In genomic region chr20:63471002-63471718, GRCh38 we compare ENCODE assay signal across 20 cellular contexts. TPM values are rescaled to one million over a fixed set of nuclear protein-coding genes. Genes with fewer than 3 reads are reported as not detected.
DNase-seq lines count a peak whose midpoint lies in the region; ATAC-seq, FAIRE-seq and TF ChIP-seq lines count a peak whose summit lies in the region.
"Had no signal": no experiment of that assay in that cellular context is flagged by ENCODE, and none has a peak within 500 bp of the region (broad histone marks: within the 10 kb centered on the region; RNA-seq: fewer than 3 reads in every experiment).

No MANE protein-coding gene starts in this region.

- H3K9me3 ChIP-seq in A549: no peaks in the 10 kb centered on the region
- no peaks in the 10 kb centered on the region for H3K9me3 ChIP-seq in HepG2 (ENCODE audit: low read length)

- peak overlapping the region; percentile 80 to 91 (median 87) for H3K4me3 Mint-ChIP-seq in brain
- H3K4me3 Mint-ChIP-seq in activated CD4-positive, alpha-beta T cell treated with anti-CD3 and anti-CD28 coated beads, Interleukin-2, amount 10 ng/mL, durations not matched to agents 24 days and 14 days: no peak overlapping the region
- H3K4me3 Mint-ChIP-seq: activated CD8-positive, alpha-beta T cell treated with anti-CD3 and anti-CD28 coated beads, Interleukin-2, amount 10 ng/mL, durations not matched to agents 7 days and 5 days; activated T-helper 17 cell treated with anti-CD3 and anti-CD28 coated beads, Interleukin-2, amount 50 U/mL, for 72 hours; stimulated activated effector memory CD8-positive, alpha-beta T cell treated with anti-CD3 and anti-CD28 coated beads, Interleukin-12 subunit alpha, Interleukin-12 subunit beta, amount 100 ng/mL, for 72 hours had no signal

- H3K27ac ChIP-seq in A549: no peak overlapping the region; a peak in 1 of 6 replicates
- no peak overlapping the region for H3K27ac ChIP-seq in HepG2 (ENCODE audit: extremely low read length, insufficient read depth, low read length)
- H3K27ac ChIP-seq: epithelial cell of prostate, parathyroid adenoma had no signal

- TF ChIP-seq POLR2A in A549 (IDR thresholded peaks at IDR 0.05; ENCODE audit: low read length) (no peak), HepG2 (IDR thresholded peaks at IDR 0.05; ENCODE audit: insufficient read depth in 1 of 2, low read depth in 2 of 2, low read length in 2 of 2) (no peak)

- H3K27me3 ChIP-seq in HepG2 (ENCODE audit: control insufficient read depth in 1 of 2, insufficient read depth in 2 of 2, low read length in 2 of 2): peaks cover 47 to 90% of the 10 kb centered on the region in 2 experiments

- no peak for FAIRE-seq in A549 (lab: Jason Lieb, UNC)
- no peak for FAIRE-seq in HepG2 (lab: Jason Lieb, UNC)
- FAIRE-seq: HTR-8/SVneo, small intestine had no signal

- H2AFZ ChIP-seq in HepG2 (ENCODE audit: low read length): no peak overlapping the region
- H2AFZ ChIP-seq: parathyroid adenoma had no signal

- POLR2A ChIA-PET in A549 (lab: Yijun Ruan, JAX): interaction anchor here (0.9 kb wide), 1 partner anchor 49 kb away, joined by 4 read pairs; the partner anchor contains the start of gene PPDPF
- POLR2A ChIA-PET in HepG2 (lab: Yijun Ruan, JAX): no interaction called here

- no peaks in the 10 kb centered on the region for H3K36me3 Mint-ChIP-seq in brain
- H3K36me3 Mint-ChIP-seq in activated CD4-positive, alpha-beta T cell treated with anti-CD3 and anti-CD28 coated beads, Interleukin-2, amount 10 ng/mL, durations not matched to agents 24 days and 14 days (ENCODE audit: low read depth): no peaks in the 10 kb centered on the region
- H3K36me3 Mint-ChIP-seq: stimulated activated effector memory CD8-positive, alpha-beta T cell treated with anti-CD3 and anti-CD28 coated beads, Interleukin-12 subunit alpha, Interleukin-12 subunit beta, amount 100 ng/mL, for 72 hours had no signal

- TF ChIP-seq EP300 in A549 (IDR thresholded peaks at IDR 0.05): no peak
- TF ChIP-seq EP300 in HepG2 (IDR thresholded peaks at IDR 0.05; ENCODE audit: low read depth in 2 of 2, low read length in 2 of 2): no peak
- TF ChIP-seq EP300 in HepG2 (CRISPR knock-in tag; IDR thresholded peaks at IDR 0.05; ENCODE audit: borderline replicate concordance): no peak

- intact Hi-C loops in HepG2 (cut with micrococcal nuclease; ENCODE audit: unreplicated experiment): no loop called here
- intact Hi-C loops in activated CD4-positive, alpha-beta T cell treated with anti-CD3 and anti-CD28 coated beads, Interleukin-2, amount 10 ng/mL, durations not matched to agents 24 days and 14 days (cut with micrococcal nuclease): no loop called here

- BruUV-seq in HepG2 (replicated peaks; lab: Mats Ljungman, UMichigan): no TSS peak

- H3K9ac ChIP-seq in HepG2 (ENCODE audit: insufficient read depth, low read depth, low read length): no peak overlapping the region
- H3K9ac ChIP-seq: parathyroid adenoma had no signal

- H3K4me3 ChIP-seq in A549 (peak overlapping the region; percentile 46; the same call in 2 of the 3 replicates), HepG2 (replicated peaks in 1 of 3; ENCODE audit: insufficient read depth in 1 of 3, low read depth in 2 of 3, low read length in 3 of 3) (no peak overlapping the region)

- 39% methylated on average over 10 of the region's 47 CpGs for WGBS in A549 (ENCODE audit: missing lambda C conversion rate)
- WGBS in HepG2 (ENCODE audit: low lambda C conversion rate): 16% methylated on average over 43 of the region's 47 CpGs

- H3K4me1 ChIP-seq in A549: peaks cover 13% of the 10 kb centered on the region
- H3K4me1 ChIP-seq in HepG2 (ENCODE audit: insufficient read depth, low read length): no peaks in the 10 kb centered on the region
- H3K4me1 ChIP-seq: parathyroid adenoma had no signal

- no peaks in the 10 kb centered on the region for H3K36me3 ChIP-seq in HepG2 (replicated peaks in 1 of 2; ENCODE audit: control insufficient read depth in 1 of 2, insufficient read depth in 2 of 2, low read length in 2 of 2)

- DNase-seq in A549 (ENCODE audit: low read depth in 1 of 2, low spot score in 1 of 2) (no peak), G401 (ENCODE audit: low spot score) (peak; percentile 53), HepG2 (ENCODE audit: low spot score) (no peak), H4 (ENCODE audit: low spot score) (no peak), HK-2 (ENCODE audit: unreplicated experiment) (no peak), NCI-H1092 treated with DMSO at 0.1 percent for 48 hours (lab: John Stamatoyannopoulos, UW) (no peak)
- DNase-seq in activated CD4-positive, alpha-beta T cell treated with anti-CD3 and anti-CD28 coated beads, Interleukin-2, amount 10 ng/mL, durations not matched to agents 24 days and 14 days: no peak
- DNase-seq: activated CD8-positive, alpha-beta T cell treated with anti-CD3 and anti-CD28 coated beads, Interleukin-2, amount 10 ng/mL, durations not matched to agents 7 days and 5 days; DMS153; kidney glomerular epithelial cell; NCI-H1930; small intestine had no signal

- CTCF ChIA-PET in A549 (lab: Yijun Ruan, JAX): interaction anchor here (1.1 to 2.9 kb wide), 3 partner anchors 12 to 25 kb away, joined by 3 to 16 read pairs (median 4); no protein-coding TSS in a partner anchor
- CTCF ChIA-PET in HepG2 (lab: Yijun Ruan, JAX; ENCODE audit: low intra/inter-chr PET ratio, low total read pairs): no interaction called here

- peaks cover 7% of the 10 kb centered on the region for H3K27me3 Mint-ChIP-seq in brain
- H3K27me3 Mint-ChIP-seq in activated CD4-positive, alpha-beta T cell treated with anti-CD3 and anti-CD28 coated beads, Interleukin-2, amount 10 ng/mL, durations not matched to agents 24 days and 14 days: peaks cover 25% of the 10 kb centered on the region

- peak overlapping the region in 4 of 5 experiments; percentile 71 to 98 (median 88) for H3K27ac Mint-ChIP-seq in brain
- no peak overlapping the region for H3K27ac Mint-ChIP-seq in activated CD4-positive, alpha-beta T cell treated with anti-CD3 and anti-CD28 coated beads, Interleukin-2, amount 10 ng/mL, durations not matched to agents 24 days and 14 days
- H3K27ac Mint-ChIP-seq: activated CD8-positive, alpha-beta T cell treated with anti-CD3 and anti-CD28 coated beads, Interleukin-2, amount 10 ng/mL, durations not matched to agents 7 days and 5 days; activated T-helper 17 cell treated with anti-CD3 and anti-CD28 coated beads, Interleukin-2, amount 50 U/mL, for 72 hours; stimulated activated effector memory CD8-positive, alpha-beta T cell treated with anti-CD3 and anti-CD28 coated beads, Interleukin-12 subunit alpha, Interleukin-12 subunit beta, amount 100 ng/mL, for 72 hours had no signal

- peaks cover 13% of the 10 kb centered on the region; the same call in 1 of the 2 replicates for H4K20me1 ChIP-seq in HepG2 (ENCODE audit: insufficient read depth, low read length)

- TF ChIP-seq CTCF in A549 (IDR thresholded peaks at IDR 0.05) (no peak), brain (conservative IDR thresholded peaks at IDR 0.05) (no peak), HepG2 (CRISPR knock-in tag; IDR thresholded peaks at IDR 0.05) (no peak)

- H3K4me2 ChIP-seq in A549: peak overlapping the region; percentile 99
- H3K4me2 ChIP-seq in HepG2 (ENCODE audit: low read depth, low read length): no peak overlapping the region

- no peak for TF ChIP-seq RAD21 in A549 (conservative IDR thresholded peaks at IDR 0.05 in 1 of 2, IDR thresholded peaks at IDR 0.05 in 1 of 2)
- no peak for TF ChIP-seq RAD21 in HepG2 (CRISPR knock-in tag; IDR thresholded peaks at IDR 0.05)

- H3K79me2 ChIP-seq in HepG2 (ENCODE audit: insufficient read depth, low read length): no peaks in the 10 kb centered on the region
- H3K79me2 ChIP-seq: parathyroid adenoma had no signal

- ATAC-seq in A549 (peak in 1 of 2 experiments; percentile 33; a peak in 2 of 6 replicates), HepG2 (0 out of 3 replicates have a peak, but pooled peaks have one; percentile 3)
- ATAC-seq: activated CD8-positive, alpha-beta T cell treated with anti-CD3 and anti-CD28 coated beads, Interleukin-2, amount 10 ng/mL, durations not matched to agents 7 days and 5 days; activated T-helper 17 cell treated with anti-CD3 and anti-CD28 coated beads, Interleukin-2, amount 50 U/mL, for 72 hours; stimulated activated effector memory CD8-positive, alpha-beta T cell treated with anti-CD3 and anti-CD28 coated beads, Interleukin-12 subunit alpha, Interleukin-12 subunit beta, amount 100 ng/mL, for 72 hours had no signal

- in situ Hi-C loops in G401 (cut with HindIII; ENCODE audit: low sequenced_read_pairs): no loop called here
- in situ Hi-C loops in HepG2 (cut with HindIII; ENCODE audit: extremely low pct_ligation_motif_present, low pct_unique_long_range_greater_than_20kb): no loop called here

- peaks cover 0 to 2% (median 0%) of the 10 kb centered on the region in 5 experiments for H3K9me3 Mint-ChIP-seq in brain
- no peaks in the 10 kb centered on the region for H3K9me3 Mint-ChIP-seq in activated CD4-positive, alpha-beta T cell treated with anti-CD3 and anti-CD28 coated beads, Interleukin-2, amount 10 ng/mL, durations not matched to agents 24 days and 14 days
- H3K9me3 Mint-ChIP-seq: activated T-helper 17 cell treated with anti-CD3 and anti-CD28 coated beads, Interleukin-2, amount 50 U/mL, for 72 hours; stimulated activated effector memory CD8-positive, alpha-beta T cell treated with anti-CD3 and anti-CD28 coated beads, Interleukin-12 subunit alpha, Interleukin-12 subunit beta, amount 100 ng/mL, for 72 hours had no signal

- peaks cover 57% of the 10 kb centered on the region for H3K4me1 Mint-ChIP-seq in brain
- no peaks in the 10 kb centered on the region for H3K4me1 Mint-ChIP-seq in activated CD4-positive, alpha-beta T cell treated with anti-CD3 and anti-CD28 coated beads, Interleukin-2, amount 10 ng/mL, durations not matched to agents 24 days and 14 days
- H3K4me1 Mint-ChIP-seq: activated T-helper 17 cell treated with anti-CD3 and anti-CD28 coated beads, Interleukin-2, amount 50 U/mL, for 72 hours had no signal

RNA-seq across cellular contexts. Expression of gene KCNQ2, which starts 1.3 kb away (rescaled TPM):
- polyA plus RNA-seq in A549 (2011; rRNA removed) (0.14 and 0.32 TPM in 2 replicates), A549 (2017; fragmentation: RNase III; extraction: RNeasy Plus Mini Kit Qiagen cat#74134 plus additional on column Dnase treatment) (0.15 to 0.38 TPM (median 0.36 TPM) in 3 replicates), brain (ENCODE audit: insufficient read depth, low read depth, low replicate concordance) (100 TPM), HepG2 (2011; rRNA removed) (not detected in 2 replicates)
- 1.1 and 1.2 TPM in 2 replicates for polyA plus RNA-seq in A549 (2012; cell fraction: cytosol; rRNA removed)
- polyA plus RNA-seq in A549 (2012; cell fraction: nucleus; rRNA removed): 0.91 and 1.3 TPM in 2 replicates
- polyA minus RNA-seq in A549 (2011; rRNA and poly(A)+ RNA removed): not detected in 2 replicates
- 133 and 160 TPM in 2 replicates for total RNA-seq in G401 (2014; rRNA removed; shearing (Covaris generic))
- total RNA-seq in HepG2 (2016; rRNA removed; fragmentation: Illumina TruSeq; extraction: Trizol): not detected in 2 replicates
- not detected in 2 replicates for total RNA-seq in HepG2 (2016; cell fraction: cytosol; rRNA removed; fragmentation: Illumina TruSeq; extraction: Trizol; ENCODE audit: low read depth)
- not detected in 2 replicates for total RNA-seq in HepG2 (2016; cell fraction: insoluble cytoplasmic fraction; rRNA removed; fragmentation: Illumina TruSeq; extraction: Trizol)
- total RNA-seq in HepG2 (2016; cell fraction: membrane; rRNA removed; fragmentation: Illumina TruSeq; extraction: Trizol): not detected in 2 replicates
- total RNA-seq in HepG2 (2016; cell fraction: nucleus; rRNA removed; fragmentation: Illumina TruSeq; extraction: Trizol): not detected in 2 replicates
- not detected in 2 replicates for polyA plus RNA-seq in HepG2 (2011; cell fraction: cytosol; rRNA removed)
- 0.03 and 0.10 TPM in 2 replicates for polyA plus RNA-seq in HepG2 (2011; cell fraction: nucleus; rRNA removed)
- not detected in 2 replicates for polyA plus RNA-seq in HepG2 (2012)
- not detected in 2 replicates for polyA plus RNA-seq in HepG2 (2016; cell fraction: cytosol; fragmentation: Illumina TruSeq; extraction: Trizol; ENCODE audit: low read depth)
- polyA plus RNA-seq in HepG2 (2016; cell fraction: insoluble cytoplasmic fraction; fragmentation: Illumina TruSeq; extraction: Trizol; ENCODE audit: low read depth): not detected in 2 replicates
- polyA plus RNA-seq in HepG2 (2016; cell fraction: membrane; fragmentation: Illumina TruSeq; extraction: Trizol; ENCODE audit: low read depth): not detected in 2 replicates
- polyA plus RNA-seq in HepG2 (2016; cell fraction: nucleus; fragmentation: Illumina TruSeq; extraction: Trizol; ENCODE audit: insufficient read depth, low read depth): not detected in 2 replicates
- polyA minus RNA-seq in HepG2 (2011; rRNA and poly(A)+ RNA removed; ENCODE audit: low replicate concordance): 0.02 and 1.2 TPM in 2 replicates
- not detected in 2 replicates for polyA minus RNA-seq in HepG2 (2011; cell fraction: cytosol; rRNA and poly(A)+ RNA removed)
- polyA minus RNA-seq in HepG2 (2011; cell fraction: nucleus; rRNA and poly(A)+ RNA removed): not detected in 2 replicates
- total RNA-seq in activated CD4-positive, alpha-beta T cell treated with anti-CD3 and anti-CD28 coated beads, Interleukin-2, amount 10 ng/mL, durations not matched to agents 24 days and 14 days: 0.26 TPM in 1 of 2 replicates, not detected in the other
- total RNA-seq in H4 (2014; rRNA removed; shearing (Covaris generic)): 3.4 and 6.6 TPM in 2 replicates
- total RNA-seq: activated CD8-positive, alpha-beta T cell treated with anti-CD3 and anti-CD28 coated beads, Interleukin-2, amount 10 ng/mL, durations not matched to agents 7 days and 5 days; chondrocyte; MCF 10A had no signal

RNA-seq across cellular contexts. Expression of gene EEF1A2, which starts 27.7 kb away (rescaled TPM):
- polyA plus RNA-seq in A549 (2011; rRNA removed): 16.3 and 17.4 TPM in 2 replicates
- polyA plus RNA-seq in A549 (2012; cell fraction: cytosol; rRNA removed): 34.8 and 42.6 TPM in 2 replicates
- 54.0 and 82.0 TPM in 2 replicates for polyA plus RNA-seq in A549 (2012; cell fraction: nucleus; rRNA removed)
- polyA plus RNA-seq in A549 (2017; fragmentation: RNase III; extraction: RNeasy Plus Mini Kit Qiagen cat#74134 plus additional on column Dnase treatment): 128 to 141 TPM (median 129 TPM) in 3 replicates
- 17.8 and 30.8 TPM in 2 replicates for polyA minus RNA-seq in A549 (2011; rRNA and poly(A)+ RNA removed)
- 47.5 and 58.1 TPM in 2 replicates for total RNA-seq in G401 (2014; rRNA removed; shearing (Covaris generic))
- 1,308 TPM for polyA plus RNA-seq in brain (ENCODE audit: insufficient read depth, low read depth, low replicate concordance)
- total RNA-seq in HepG2 (2016; rRNA removed; fragmentation: Illumina TruSeq; extraction: Trizol): 0.36 and 0.44 TPM in 2 replicates
- 0.51 TPM in 1 of 2 replicates, not detected in the other for total RNA-seq in HepG2 (2016; cell fraction: cytosol; rRNA removed; fragmentation: Illumina TruSeq; extraction: Trizol; ENCODE audit: low read depth)
- 0.18 and 0.37 TPM in 2 replicates for total RNA-seq in HepG2 (2016; cell fraction: insoluble cytoplasmic fraction; rRNA removed; fragmentation: Illumina TruSeq; extraction: Trizol)
- 0.90 and 1.00 TPM in 2 replicates for total RNA-seq in HepG2 (2016; cell fraction: membrane; rRNA removed; fragmentation: Illumina TruSeq; extraction: Trizol)
- 0.22 and 0.47 TPM in 2 replicates for total RNA-seq in HepG2 (2016; cell fraction: nucleus; rRNA removed; fragmentation: Illumina TruSeq; extraction: Trizol)
- polyA plus RNA-seq in HepG2 (2011; rRNA removed): 0.87 and 1.8 TPM in 2 replicates
- 1.6 and 1.7 TPM in 2 replicates for polyA plus RNA-seq in HepG2 (2011; cell fraction: cytosol; rRNA removed)
- polyA plus RNA-seq in HepG2 (2011; cell fraction: nucleus; rRNA removed): 2.6 and 2.9 TPM in 2 replicates
- 1.0 and 4.0 TPM in 2 replicates for polyA plus RNA-seq in HepG2 (2012)
- polyA plus RNA-seq in HepG2 (2016; cell fraction: cytosol; fragmentation: Illumina TruSeq; extraction: Trizol; ENCODE audit: low read depth): 0.58 and 0.81 TPM in 2 replicates
- polyA plus RNA-seq in HepG2 (2016; cell fraction: insoluble cytoplasmic fraction; fragmentation: Illumina TruSeq; extraction: Trizol; ENCODE audit: low read depth): 0.54 and 1.5 TPM in 2 replicates
- 0.81 and 1.1 TPM in 2 replicates for polyA plus RNA-seq in HepG2 (2016; cell fraction: membrane; fragmentation: Illumina TruSeq; extraction: Trizol; ENCODE audit: low read depth)
- polyA plus RNA-seq in HepG2 (2016; cell fraction: nucleus; fragmentation: Illumina TruSeq; extraction: Trizol; ENCODE audit: insufficient read depth, low read depth): 1.2 and 1.5 TPM in 2 replicates
- 1.4 and 21.5 TPM in 2 replicates for polyA minus RNA-seq in HepG2 (2011; rRNA and poly(A)+ RNA removed; ENCODE audit: low replicate concordance)
- polyA minus RNA-seq in HepG2 (2011; cell fraction: cytosol; rRNA and poly(A)+ RNA removed): 1.1 and 3.3 TPM in 2 replicates
- polyA minus RNA-seq in HepG2 (2011; cell fraction: nucleus; rRNA and poly(A)+ RNA removed): 0.75 and 1.0 TPM in 2 replicates
- 0.28 and 0.66 TPM in 2 replicates for total RNA-seq in activated CD4-positive, alpha-beta T cell treated with anti-CD3 and anti-CD28 coated beads, Interleukin-2, amount 10 ng/mL, durations not matched to agents 24 days and 14 days
- total RNA-seq in H4 (2014; rRNA removed; shearing (Covaris generic)): 181 and 233 TPM in 2 replicates
- total RNA-seq: activated CD8-positive, alpha-beta T cell treated with anti-CD3 and anti-CD28 coated beads, Interleukin-2, amount 10 ng/mL, durations not matched to agents 7 days and 5 days had no signal

RNA-seq across cellular contexts. Expression of gene PPDPF, which starts 49.4 kb away (rescaled TPM):
- 4.6 and 7.7 TPM in 2 replicates for polyA plus RNA-seq in A549 (2011; rRNA removed)
- 115 and 196 TPM in 2 replicates for polyA plus RNA-seq in A549 (2012; cell fraction: cytosol; rRNA removed)
- 41.3 and 97.2 TPM in 2 replicates for polyA plus RNA-seq in A549 (2012; cell fraction: nucleus; rRNA removed)
- 217 to 227 TPM (median 224 TPM) in 3 replicates for polyA plus RNA-seq in A549 (2017; fragmentation: RNase III; extraction: RNeasy Plus Mini Kit Qiagen cat#74134 plus additional on column Dnase treatment)
- polyA minus RNA-seq in A549 (2011; rRNA and poly(A)+ RNA removed): 5.5 and 18.1 TPM in 2 replicates
- total RNA-seq in G401 (2014; rRNA removed; shearing (Covaris generic)): 31.9 and 38.0 TPM in 2 replicates
- 1,213 TPM for polyA plus RNA-seq in brain (ENCODE audit: insufficient read depth, low read depth, low replicate concordance)
- total RNA-seq in HepG2 (2016; rRNA removed; fragmentation: Illumina TruSeq; extraction: Trizol): 6.0 and 7.0 TPM in 2 replicates
- 21.9 and 23.8 TPM in 2 replicates for total RNA-seq in HepG2 (2016; cell fraction: cytosol; rRNA removed; fragmentation: Illumina TruSeq; extraction: Trizol; ENCODE audit: low read depth)
- total RNA-seq in HepG2 (2016; cell fraction: insoluble cytoplasmic fraction; rRNA removed; fragmentation: Illumina TruSeq; extraction: Trizol): 4.3 and 5.4 TPM in 2 replicates
- 16.4 and 22.5 TPM in 2 replicates for total RNA-seq in HepG2 (2016; cell fraction: membrane; rRNA removed; fragmentation: Illumina TruSeq; extraction: Trizol)
- total RNA-seq in HepG2 (2016; cell fraction: nucleus; rRNA removed; fragmentation: Illumina TruSeq; extraction: Trizol): 5.4 and 6.2 TPM in 2 replicates
- 1.8 and 2.2 TPM in 2 replicates for polyA plus RNA-seq in HepG2 (2011; rRNA removed)
- polyA plus RNA-seq in HepG2 (2011; cell fraction: cytosol; rRNA removed): 2.4 and 6.2 TPM in 2 replicates
- 6.3 and 9.5 TPM in 2 replicates for polyA plus RNA-seq in HepG2 (2011; cell fraction: nucleus; rRNA removed)
- 12.0 and 18.6 TPM in 2 replicates for polyA plus RNA-seq in HepG2 (2012)
- 606 and 718 TPM in 2 replicates for polyA plus RNA-seq in HepG2 (2016; cell fraction: cytosol; fragmentation: Illumina TruSeq; extraction: Trizol; ENCODE audit: low read depth)
- 42.4 and 57.7 TPM in 2 replicates for polyA plus RNA-seq in HepG2 (2016; cell fraction: insoluble cytoplasmic fraction; fragmentation: Illumina TruSeq; extraction: Trizol; ENCODE audit: low read depth)
- 288 and 295 TPM in 2 replicates for polyA plus RNA-seq in HepG2 (2016; cell fraction: membrane; fragmentation: Illumina TruSeq; extraction: Trizol; ENCODE audit: low read depth)
- 40.1 and 40.2 TPM in 2 replicates for polyA plus RNA-seq in HepG2 (2016; cell fraction: nucleus; fragmentation: Illumina TruSeq; extraction: Trizol; ENCODE audit: insufficient read depth, low read depth)
- 8.4 and 13.9 TPM in 2 replicates for polyA minus RNA-seq in HepG2 (2011; rRNA and poly(A)+ RNA removed; ENCODE audit: low replicate concordance)
- polyA minus RNA-seq in HepG2 (2011; cell fraction: cytosol; rRNA and poly(A)+ RNA removed): 15.8 and 39.4 TPM in 2 replicates
- polyA minus RNA-seq in HepG2 (2011; cell fraction: nucleus; rRNA and poly(A)+ RNA removed): 4.5 and 4.8 TPM in 2 replicates
- total RNA-seq in activated CD4-positive, alpha-beta T cell treated with anti-CD3 and anti-CD28 coated beads, Interleukin-2, amount 10 ng/mL, durations not matched to agents 24 days and 14 days: 125 and 130 TPM in 2 replicates
- 93.2 and 126 TPM in 2 replicates for total RNA-seq in H4 (2014; rRNA removed; shearing (Covaris generic))

Comparison
In these comparisons a context has a peak if more than half of its experiments do, and no peak if none do; other contexts are left out.
1. RNA of gene KCNQ2, which starts 1.3 kb away (total RNA-seq): 133 to 160 TPM in G401; 3.4 to 6.6 TPM in H4, 0.26 TPM in activated CD4-positive, alpha-beta T cell treated with anti-CD3 and anti-CD28 coated beads, Interleukin-2, amount 10 ng/mL, durations not matched to agents 24 days and 14 days and not detected in HepG2; every median in the first group is over 10 times any median in the second.
2. RNA of gene EEF1A2, which starts 27.7 kb away (total RNA-seq): 181 to 233 TPM in H4 and 47.5 to 58.1 TPM in G401; 0.18 to 1.00 TPM in HepG2 and 0.28 to 0.66 TPM in activated CD4-positive, alpha-beta T cell treated with anti-CD3 and anti-CD28 coated beads, Interleukin-2, amount 10 ng/mL, durations not matched to agents 24 days and 14 days; every median in the first group is over 10 times any median in the second.